ENCODE assay signal across 19 cellular contexts in genomic region chr2:61044596-61044995, GRCh38. TPM values are rescaled to one million over a fixed set of nuclear protein-coding genes. Genes with fewer than 3 reads are reported as not detected.
DNase-seq lines count a peak whose midpoint lies in the region; ATAC-seq and TF ChIP-seq lines count a peak whose summit lies in the region.
"Had no signal": no experiment of that assay in that cellular context is flagged by ENCODE, and none has a peak within 500 bp of the region (broad histone marks: within the 10 kb centered on the region; RNA-seq: fewer than 3 reads in every experiment).

No MANE protein-coding gene starts in this region.

- peak in 1 of 5 donors; percentile 9 for DNase-seq in CD8-positive, alpha-beta memory T cell
- DNase-seq in putamen (ENCODE audit: low spot score) (peak; percentile 29), HFFc6 (no peak), OCI-M2 (lab: John Stamatoyannopoulos, UW; ENCODE audit: unreplicated experiment) (no peak), ecto neural progenitor cell (ENCODE audit: low spot score) (no peak), AG20443 (ENCODE audit: low spot score) (no peak)
- DNase-seq: activated naive CD8-positive, alpha-beta T cell treated with anti-CD3 and anti-CD28 coated beads for 36 hours; activated T-cell treated with anti-CD3 and anti-CD28 coated beads for 4 hours; EL; GOT3; kidney; midbrain; NCI-H1694 treated with DMSO at 0.1 percent for 48 hours; NCI-H524 treated with DMSO at 0.1 percent for 48 hours had no signal

- no peaks in the 10 kb centered on the region for H3K9me3 ChIP-seq in CD8-positive, alpha-beta memory T cell (ENCODE audit: low read length)
- H3K9me3 ChIP-seq: BLaER1 had no signal

- no peak for TF ChIP-seq CTCF in HFFc6 (IDR thresholded peaks at IDR 0.05)

- H3K36me3 ChIP-seq in CD8-positive, alpha-beta memory T cell (ENCODE audit: insufficient read depth, low read length) = peaks cover 11% of the 10 kb centered on the region

- H3K4me1 Mint-ChIP-seq in CD8-positive, alpha-beta memory T cell = peaks cover 34 to 63% (median 48%) of the 10 kb centered on the region in 3 donors
- peaks cover 15% of the 10 kb centered on the region for H3K4me1 Mint-ChIP-seq in dendritic cell treated with granulocyte-macrophage colony-stimulating factor and Interleukin-4, amounts not matched to agents 40 ng/mL and 50 ng/mL, for 4 days (ENCODE audit: low read depth)
- H3K4me1 Mint-ChIP-seq in HFFc6 (ENCODE audit: low read depth) = peaks cover 3% of the 10 kb centered on the region; the same call in 1 of the 2 replicates

- H3K4me3 ChIP-seq in CD8-positive, alpha-beta memory T cell (ENCODE audit: low read length) = no peak overlapping the region
- H3K4me3 ChIP-seq: BLaER1, cardiac muscle cell had no signal

- H3K27ac Mint-ChIP-seq in CD8-positive, alpha-beta memory T cell = peak overlapping the region; percentile 9 to 71 (median 43)
- peak overlapping the region; percentile 31 for H3K27ac Mint-ChIP-seq in dendritic cell treated with granulocyte-macrophage colony-stimulating factor and Interleukin-4, amounts not matched to agents 40 ng/mL and 50 ng/mL, for 4 days
- no peak overlapping the region for H3K27ac Mint-ChIP-seq in HFFc6
- H3K27ac Mint-ChIP-seq: activated naive CD8-positive, alpha-beta T cell treated with anti-CD3 and anti-CD28 coated beads for 36 hours had no signal

- peak; percentile 68 for ATAC-seq in HG02610 (IDR thresholded peaks at IDR 0.05; ENCODE audit: unreplicated experiment)

- no peaks in the 10 kb centered on the region for H3K27me3 ChIP-seq in CD8-positive, alpha-beta memory T cell (ENCODE audit: insufficient read depth, low read length, poor library complexity, severe bottlenecking)
- H3K27me3 ChIP-seq: BLaER1, cardiac muscle cell had no signal

- H3K36me3 Mint-ChIP-seq in CD8-positive, alpha-beta memory T cell = peaks cover 7 to 50% (median 8%) of the 10 kb centered on the region in 3 donors
- H3K36me3 Mint-ChIP-seq in dendritic cell treated with granulocyte-macrophage colony-stimulating factor and Interleukin-4, amounts not matched to agents 40 ng/mL and 50 ng/mL, for 4 days (ENCODE audit: low read depth) = peaks cover 20% of the 10 kb centered on the region
- peaks cover 12% of the 10 kb centered on the region for H3K36me3 Mint-ChIP-seq in HFFc6 (ENCODE audit: low read depth)

- H3K27ac ChIP-seq in CD8-positive, alpha-beta memory T cell (ENCODE audit: low read depth, low read length) = no peak overlapping the region
- H3K27ac ChIP-seq: BLaER1, cardiac muscle cell, KMS-11 had no signal

- POLR2A ChIA-PET in CD8-positive, alpha-beta memory T cell (lab: Charles Lee) = no interaction called here

- intact Hi-C loops in dendritic cell treated with granulocyte-macrophage colony-stimulating factor and Interleukin-4, amounts not matched to agents 40 ng/mL and 50 ng/mL, for 4 days (cut with micrococcal nuclease) = no loop called here

- CTCF ChIA-PET in CD8-positive, alpha-beta memory T cell (lab: Charles Lee) = no interaction called here

- H3K4me3 Mint-ChIP-seq in CD8-positive, alpha-beta memory T cell = peak overlapping the region in 1 of 7 donors; percentile 20
- no peak overlapping the region for H3K4me3 Mint-ChIP-seq in dendritic cell treated with granulocyte-macrophage colony-stimulating factor and Interleukin-4, amounts not matched to agents 40 ng/mL and 50 ng/mL, for 4 days
- no peak overlapping the region for H3K4me3 Mint-ChIP-seq in HFFc6
- H3K4me3 Mint-ChIP-seq: activated naive CD8-positive, alpha-beta T cell treated with anti-CD3 and anti-CD28 coated beads for 36 hours had no signal

- H3K9me3 Mint-ChIP-seq in CD8-positive, alpha-beta memory T cell = peaks cover 0 to 3% (median 0%) of the 10 kb centered on the region in 5 donors
- H3K9me3 Mint-ChIP-seq in dendritic cell treated with granulocyte-macrophage colony-stimulating factor and Interleukin-4, amounts not matched to agents 40 ng/mL and 50 ng/mL, for 4 days = no peaks in the 10 kb centered on the region
- no peaks in the 10 kb centered on the region for H3K9me3 Mint-ChIP-seq in HFFc6

- H3K27me3 Mint-ChIP-seq in CD8-positive, alpha-beta memory T cell = no peaks in the 10 kb centered on the region
- no peaks in the 10 kb centered on the region for H3K27me3 Mint-ChIP-seq in dendritic cell treated with granulocyte-macrophage colony-stimulating factor and Interleukin-4, amounts not matched to agents 40 ng/mL and 50 ng/mL, for 4 days
- H3K27me3 Mint-ChIP-seq in HFFc6 (ENCODE audit: insufficient read depth) = no peaks in the 10 kb centered on the region; the same call in 1 of the 2 replicates
- H3K27me3 Mint-ChIP-seq: activated naive CD8-positive, alpha-beta T cell treated with anti-CD3 and anti-CD28 coated beads for 36 hours had no signal

- peaks cover 10% of the 10 kb centered on the region for H3K4me1 ChIP-seq in CD8-positive, alpha-beta memory T cell (ENCODE audit: insufficient read depth, low read length)
- H3K4me1 ChIP-seq: BLaER1 had no signal

RNA-seq across cellular contexts. Expression of gene SANBR, which starts 21.1 kb away (rescaled TPM):
- total RNA-seq in CD8-positive, alpha-beta memory T cell = 1 to 10 TPM; 3.7 TPM
- 1.1 TPM for polyA plus RNA-seq in CD8-positive, alpha-beta memory T cell
- 1 to 10 TPM; 5.1 to 9.8 (median 8.4) TPM for total RNA-seq in HFFc6 (2021; fragmentation: NEBNext Ultra II Directional; extraction: Animal tissue kit (Norgen Biotek cat#: 25700))

RNA-seq across cellular contexts. Expression of gene PUS10, which starts 26.5 kb away (rescaled TPM):
- 10 to 100 TPM in 1 of 2 experiments, 1 to 10 TPM in 1; 10.0 to 10.5 TPM for total RNA-seq in CD8-positive, alpha-beta memory T cell
- polyA plus RNA-seq in CD8-positive, alpha-beta memory T cell = 2.8 TPM
- 1 to 10 TPM; 4.2 to 6.1 (median 5.3) TPM for total RNA-seq in HFFc6 (2021; fragmentation: NEBNext Ultra II Directional; extraction: Animal tissue kit (Norgen Biotek cat#: 25700))

RNA-seq across cellular contexts. Expression of gene PEX13, which starts 27.1 kb away (rescaled TPM):
- total RNA-seq in CD8-positive, alpha-beta memory T cell = 10 to 100 TPM; 18.1 to 19.3 TPM
- polyA plus RNA-seq in CD8-positive, alpha-beta memory T cell = 15.3 TPM
- 10 to 100 TPM; 21.2 to 24.1 (median 22.4) TPM for total RNA-seq in HFFc6 (2021; fragmentation: NEBNext Ultra II Directional; extraction: Animal tissue kit (Norgen Biotek cat#: 25700))
